1 cellular context compared by ENCODE assay signal in the genomic region with DNA sequence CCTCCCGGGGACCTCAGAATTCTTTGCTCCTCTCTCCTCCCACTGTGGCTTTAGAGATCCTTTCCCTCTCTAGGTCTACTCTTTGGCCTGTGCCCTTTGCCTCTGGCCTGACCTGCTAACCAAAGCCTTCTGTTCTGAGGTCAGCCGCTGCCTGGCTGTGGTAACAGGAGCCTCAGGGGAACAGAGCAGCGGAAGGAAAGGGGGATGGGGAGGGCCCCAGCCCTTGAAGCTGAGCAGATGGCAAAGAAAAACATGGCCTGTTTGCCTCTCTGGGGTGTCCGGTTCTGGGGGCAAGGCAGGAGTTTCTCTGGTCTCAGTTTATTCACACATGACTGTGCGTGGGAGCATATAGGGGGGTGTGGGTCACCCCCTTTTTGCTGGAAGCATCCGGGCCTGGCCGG.
TF ChIP-seq lines count a peak whose summit lies in the region.

No MANE protein-coding gene starts in this region.

TF ChIP-seq in HepG2, 621 proteins besides CTCF, POLR2A, EP300 and RAD21 (continued from another document and continues in another):
- TF ChIP-seq, protein P1, sequence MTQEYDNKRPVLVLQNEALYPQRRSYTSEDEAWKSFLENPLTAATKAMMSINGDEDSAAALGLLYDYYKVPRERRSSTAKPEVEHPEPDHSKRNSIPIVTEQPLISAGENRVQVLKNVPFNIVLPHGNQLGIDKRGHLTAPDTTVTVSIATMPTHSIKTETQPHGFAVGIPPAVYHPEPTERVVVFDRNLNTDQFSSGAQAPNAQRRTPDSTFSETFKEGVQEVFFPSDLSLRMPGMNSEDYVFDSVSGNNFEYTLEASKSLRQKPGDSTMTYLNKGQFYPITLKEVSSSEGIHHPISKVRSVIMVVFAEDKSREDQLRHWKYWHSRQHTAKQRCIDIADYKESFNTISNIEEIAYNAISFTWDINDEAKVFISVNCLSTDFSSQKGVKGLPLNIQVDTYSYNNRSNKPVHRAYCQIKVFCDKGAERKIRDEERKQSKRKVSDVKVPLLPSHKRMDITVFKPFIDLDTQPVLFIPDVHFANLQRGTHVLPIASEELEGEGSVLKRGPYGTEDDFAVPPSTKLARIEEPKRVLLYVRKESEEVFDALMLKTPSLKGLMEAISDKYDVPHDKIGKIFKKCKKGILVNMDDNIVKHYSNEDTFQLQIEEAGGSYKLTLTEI (CRISPR knock-in tag; conservative IDR thresholded peaks at IDR 0.05): no peak
- TF ChIP-seq, protein P2, sequence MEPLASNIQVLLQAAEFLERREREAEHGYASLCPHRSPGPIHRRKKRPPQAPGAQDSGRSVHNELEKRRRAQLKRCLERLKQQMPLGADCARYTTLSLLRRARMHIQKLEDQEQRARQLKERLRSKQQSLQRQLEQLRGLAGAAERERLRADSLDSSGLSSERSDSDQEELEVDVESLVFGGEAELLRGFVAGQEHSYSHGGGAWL (CRISPR knock-in tag; IDR thresholded peaks at IDR 0.05): peak; percentile 69; the same call in 1 of the 2 replicates
- TF ChIP-seq ZNF17 (CRISPR knock-in tag; IDR thresholded peaks at IDR 0.05): no peak
- TF ChIP-seq, protein P3, sequence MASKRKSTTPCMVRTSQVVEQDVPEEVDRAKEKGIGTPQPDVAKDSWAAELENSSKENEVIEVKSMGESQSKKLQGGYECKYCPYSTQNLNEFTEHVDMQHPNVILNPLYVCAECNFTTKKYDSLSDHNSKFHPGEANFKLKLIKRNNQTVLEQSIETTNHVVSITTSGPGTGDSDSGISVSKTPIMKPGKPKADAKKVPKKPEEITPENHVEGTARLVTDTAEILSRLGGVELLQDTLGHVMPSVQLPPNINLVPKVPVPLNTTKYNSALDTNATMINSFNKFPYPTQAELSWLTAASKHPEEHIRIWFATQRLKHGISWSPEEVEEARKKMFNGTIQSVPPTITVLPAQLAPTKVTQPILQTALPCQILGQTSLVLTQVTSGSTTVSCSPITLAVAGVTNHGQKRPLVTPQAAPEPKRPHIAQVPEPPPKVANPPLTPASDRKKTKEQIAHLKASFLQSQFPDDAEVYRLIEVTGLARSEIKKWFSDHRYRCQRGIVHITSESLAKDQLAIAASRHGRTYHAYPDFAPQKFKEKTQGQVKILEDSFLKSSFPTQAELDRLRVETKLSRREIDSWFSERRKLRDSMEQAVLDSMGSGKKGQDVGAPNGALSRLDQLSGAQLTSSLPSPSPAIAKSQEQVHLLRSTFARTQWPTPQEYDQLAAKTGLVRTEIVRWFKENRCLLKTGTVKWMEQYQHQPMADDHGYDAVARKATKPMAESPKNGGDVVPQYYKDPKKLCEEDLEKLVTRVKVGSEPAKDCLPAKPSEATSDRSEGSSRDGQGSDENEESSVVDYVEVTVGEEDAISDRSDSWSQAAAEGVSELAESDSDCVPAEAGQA (IDR thresholded peaks at IDR 0.05; ENCODE audit: low read depth): no peak
- TF ChIP-seq, protein P3 (CRISPR knock-in tag; IDR thresholded peaks at IDR 0.05; ENCODE audit: borderline replicate concordance): no peak
- TF ChIP-seq, protein P4, sequence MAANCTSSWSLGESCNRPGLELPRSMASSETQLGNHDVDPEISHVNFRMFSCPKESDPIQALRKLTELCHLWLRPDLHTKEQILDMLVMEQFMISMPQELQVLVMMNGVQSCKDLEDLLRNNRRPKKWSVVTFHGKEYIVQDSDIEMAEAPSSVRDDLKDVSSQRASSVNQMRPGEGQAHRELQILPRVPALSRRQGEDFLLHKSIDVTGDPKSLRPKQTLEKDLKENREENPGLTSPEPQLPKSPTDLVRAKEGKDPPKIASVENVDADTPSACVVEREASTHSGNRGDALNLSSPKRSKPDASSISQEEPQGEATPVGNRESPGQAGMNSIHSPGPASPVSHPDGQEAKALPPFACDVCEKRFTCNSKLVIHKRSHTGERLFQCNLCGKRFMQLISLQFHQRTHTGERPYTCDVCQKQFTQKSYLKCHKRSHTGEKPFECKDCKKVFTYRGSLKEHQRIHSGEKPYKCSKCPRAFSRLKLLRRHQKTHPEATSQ (CRISPR knock-in tag; IDR thresholded peaks at IDR 0.05; ENCODE audit: borderline replicate concordance): no peak
- TF ChIP-seq RNF2 (conservative IDR thresholded peaks at IDR 0.05; ENCODE audit: low read depth): no peak
- no peak for TF ChIP-seq ZNF83 (CRISPR knock-in tag; IDR thresholded peaks at IDR 0.05; ENCODE audit: borderline replicate concordance)
- no peak for TF ChIP-seq ZFP36 (IDR thresholded peaks at IDR 0.05; ENCODE audit: borderline replicate concordance, low read depth, low read length, partially characterized antibody)
- no peak for TF ChIP-seq ZNF841 (CRISPR knock-in tag; IDR thresholded peaks at IDR 0.05; ENCODE audit: borderline replicate concordance)
- no peak for TF ChIP-seq SNRNP70 (IDR thresholded peaks at IDR 0.05; ENCODE audit: low read depth, low read length)
- TF ChIP-seq ZNF607 (CRISPR knock-in tag; IDR thresholded peaks at IDR 0.05; ENCODE audit: borderline replicate concordance): no peak
- TF ChIP-seq, protein P5, sequence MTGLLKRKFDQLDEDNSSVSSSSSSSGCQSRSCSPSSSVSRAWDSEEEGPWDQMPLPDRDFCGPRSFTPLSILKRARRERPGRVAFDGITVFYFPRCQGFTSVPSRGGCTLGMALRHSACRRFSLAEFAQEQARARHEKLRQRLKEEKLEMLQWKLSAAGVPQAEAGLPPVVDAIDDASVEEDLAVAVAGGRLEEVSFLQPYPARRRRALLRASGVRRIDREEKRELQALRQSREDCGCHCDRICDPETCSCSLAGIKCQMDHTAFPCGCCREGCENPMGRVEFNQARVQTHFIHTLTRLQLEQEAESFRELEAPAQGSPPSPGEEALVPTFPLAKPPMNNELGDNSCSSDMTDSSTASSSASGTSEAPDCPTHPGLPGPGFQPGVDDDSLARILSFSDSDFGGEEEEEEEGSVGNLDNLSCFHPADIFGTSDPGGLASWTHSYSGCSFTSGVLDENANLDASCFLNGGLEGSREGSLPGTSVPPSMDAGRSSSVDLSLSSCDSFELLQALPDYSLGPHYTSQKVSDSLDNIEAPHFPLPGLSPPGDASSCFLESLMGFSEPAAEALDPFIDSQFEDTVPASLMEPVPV (CRISPR knock-in tag; IDR thresholded peaks at IDR 0.05): no peak
- no peak for TF ChIP-seq ZNF563 (CRISPR knock-in tag; IDR thresholded peaks at IDR 0.05)
- TF ChIP-seq, protein P6, sequence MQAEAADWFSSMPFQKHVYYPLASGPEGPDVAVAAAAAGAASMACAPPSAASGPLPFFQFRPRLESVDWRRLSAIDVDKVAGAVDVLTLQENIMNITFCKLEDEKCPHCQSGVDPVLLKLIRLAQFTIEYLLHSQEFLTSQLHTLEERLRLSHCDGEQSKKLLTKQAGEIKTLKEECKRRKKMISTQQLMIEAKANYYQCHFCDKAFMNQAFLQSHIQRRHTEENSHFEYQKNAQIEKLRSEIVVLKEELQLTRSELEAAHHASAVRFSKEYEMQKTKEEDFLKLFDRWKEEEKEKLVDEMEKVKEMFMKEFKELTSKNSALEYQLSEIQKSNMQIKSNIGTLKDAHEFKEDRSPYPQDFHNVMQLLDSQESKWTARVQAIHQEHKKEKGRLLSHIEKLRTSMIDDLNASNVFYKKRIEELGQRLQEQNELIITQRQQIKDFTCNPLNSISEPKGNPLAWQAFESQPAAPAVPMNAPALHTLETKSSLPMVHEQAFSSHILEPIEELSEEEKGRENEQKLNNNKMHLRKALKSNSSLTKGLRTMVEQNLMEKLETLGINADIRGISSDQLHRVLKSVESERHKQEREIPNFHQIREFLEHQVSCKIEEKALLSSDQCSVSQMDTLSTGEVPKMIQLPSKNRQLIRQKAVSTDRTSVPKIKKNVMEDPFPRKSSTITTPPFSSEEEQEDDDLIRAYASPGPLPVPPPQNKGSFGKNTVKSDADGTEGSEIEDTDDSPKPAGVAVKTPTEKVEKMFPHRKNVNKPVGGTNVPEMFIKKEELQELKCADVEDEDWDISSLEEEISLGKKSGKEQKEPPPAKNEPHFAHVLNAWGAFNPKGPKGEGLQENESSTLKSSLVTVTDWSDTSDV (CRISPR knock-in tag; IDR thresholded peaks at IDR 0.05): no peak
- TF ChIP-seq, protein P7, sequence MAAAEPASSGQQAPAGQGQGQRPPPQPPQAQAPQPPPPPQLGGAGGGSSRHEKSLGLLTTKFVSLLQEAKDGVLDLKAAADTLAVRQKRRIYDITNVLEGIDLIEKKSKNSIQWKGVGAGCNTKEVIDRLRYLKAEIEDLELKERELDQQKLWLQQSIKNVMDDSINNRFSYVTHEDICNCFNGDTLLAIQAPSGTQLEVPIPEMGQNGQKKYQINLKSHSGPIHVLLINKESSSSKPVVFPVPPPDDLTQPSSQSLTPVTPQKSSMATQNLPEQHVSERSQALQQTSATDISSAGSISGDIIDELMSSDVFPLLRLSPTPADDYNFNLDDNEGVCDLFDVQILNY (CRISPR knock-in tag; conservative IDR thresholded peaks at IDR 0.05): no peak
- TF ChIP-seq, protein P8, sequence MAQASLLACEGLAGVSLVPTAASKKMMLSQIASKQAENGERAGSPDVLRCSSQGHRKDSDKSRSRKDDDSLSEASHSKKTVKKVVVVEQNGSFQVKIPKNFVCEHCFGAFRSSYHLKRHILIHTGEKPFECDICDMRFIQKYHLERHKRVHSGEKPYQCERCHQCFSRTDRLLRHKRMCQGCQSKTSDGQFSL (CRISPR knock-in tag; IDR thresholded peaks at IDR 0.05): no peak
- TF ChIP-seq NCOR1 (IDR thresholded peaks at IDR 0.05; ENCODE audit: borderline replicate concordance, low read length): peak; percentile 80; the same call in 1 of the 2 replicates
- no peak for TF ChIP-seq ZNF530 (CRISPR knock-in tag; IDR thresholded peaks at IDR 0.05; ENCODE audit: low read depth)
- no peak for TF ChIP-seq HNRNPLL (IDR thresholded peaks at IDR 0.05; ENCODE audit: low read depth, low read length, poor library complexity, severe bottlenecking)
- no peak for TF ChIP-seq ZNF260 (CRISPR knock-in tag; IDR thresholded peaks at IDR 0.05; ENCODE audit: borderline replicate concordance, low read depth)
- no peak for TF ChIP-seq KDM4B (CRISPR knock-in tag; IDR thresholded peaks at IDR 0.05)
- no peak for TF ChIP-seq EHMT2 (IDR thresholded peaks at IDR 0.05; ENCODE audit: borderline replicate concordance, low read depth, low read length)
- TF ChIP-seq KMT2B (CRISPR knock-in tag; IDR thresholded peaks at IDR 0.05): 0 out of 2 replicates have a peak, but pooled peaks have one; percentile 36
- TF ChIP-seq ZMYM4 (CRISPR knock-in tag; IDR thresholded peaks at IDR 0.05): peak; percentile 82
- TF ChIP-seq KLF13 (CRISPR knock-in tag; IDR thresholded peaks at IDR 0.05): no peak
- TF ChIP-seq PPARG (CRISPR knock-in tag; conservative IDR thresholded peaks at IDR 0.05): peak; percentile 86
- TF ChIP-seq ZNF10 (CRISPR knock-in tag; IDR thresholded peaks at IDR 0.05; ENCODE audit: borderline replicate concordance, low read depth): no peak
- no peak for TF ChIP-seq NCOA5 (CRISPR knock-in tag; IDR thresholded peaks at IDR 0.05)
- TF ChIP-seq, protein P9, sequence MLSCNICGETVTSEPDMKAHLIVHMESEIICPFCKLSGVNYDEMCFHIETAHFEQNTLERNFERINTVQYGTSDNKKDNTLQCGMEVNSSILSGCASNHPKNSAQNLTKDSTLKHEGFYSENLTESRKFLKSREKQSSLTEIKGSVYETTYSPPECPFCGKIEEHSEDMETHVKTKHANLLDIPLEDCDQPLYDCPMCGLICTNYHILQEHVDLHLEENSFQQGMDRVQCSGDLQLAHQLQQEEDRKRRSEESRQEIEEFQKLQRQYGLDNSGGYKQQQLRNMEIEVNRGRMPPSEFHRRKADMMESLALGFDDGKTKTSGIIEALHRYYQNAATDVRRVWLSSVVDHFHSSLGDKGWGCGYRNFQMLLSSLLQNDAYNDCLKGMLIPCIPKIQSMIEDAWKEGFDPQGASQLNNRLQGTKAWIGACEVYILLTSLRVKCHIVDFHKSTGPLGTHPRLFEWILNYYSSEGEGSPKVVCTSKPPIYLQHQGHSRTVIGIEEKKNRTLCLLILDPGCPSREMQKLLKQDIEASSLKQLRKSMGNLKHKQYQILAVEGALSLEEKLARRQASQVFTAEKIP (CRISPR knock-in tag; IDR thresholded peaks at IDR 0.05; ENCODE audit: borderline replicate concordance): no peak
- no peak for TF ChIP-seq RFXANK (CRISPR knock-in tag; IDR thresholded peaks at IDR 0.05)
- no peak for TF ChIP-seq RFX1 (IDR thresholded peaks at IDR 0.05)
- TF ChIP-seq RARG (CRISPR knock-in tag; IDR thresholded peaks at IDR 0.05; ENCODE audit: low read depth): no peak
- TF ChIP-seq, protein P10, sequence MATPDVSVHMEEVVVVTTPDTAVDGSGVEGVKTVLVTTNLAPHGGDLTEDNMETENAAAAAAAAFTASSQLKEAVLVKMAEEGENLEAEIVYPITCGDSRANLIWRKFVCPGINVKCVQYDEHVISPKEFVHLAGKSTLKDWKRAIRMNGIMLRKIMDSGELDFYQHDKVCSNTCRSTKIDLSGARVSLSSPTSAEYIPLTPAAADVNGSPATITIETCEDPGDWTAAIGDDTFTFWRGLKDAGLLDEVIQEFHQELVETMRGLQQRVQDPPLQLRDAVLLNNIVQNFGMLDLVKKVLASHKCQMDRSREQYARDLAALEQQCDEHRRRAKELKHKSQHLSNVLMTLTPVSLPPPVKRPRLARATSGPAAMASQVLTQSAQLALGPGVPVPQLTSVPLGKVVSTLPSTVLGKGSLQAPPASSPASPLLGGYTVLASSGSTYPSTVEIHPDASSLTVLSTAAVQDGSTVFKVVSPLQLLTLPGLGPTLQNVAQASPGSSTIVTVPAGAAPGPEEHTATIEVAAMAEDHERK (CRISPR knock-in tag; IDR thresholded peaks at IDR 0.05; ENCODE audit: low read depth): no peak
- no peak for TF ChIP-seq ZNF562 (CRISPR knock-in tag; IDR thresholded peaks at IDR 0.05; ENCODE audit: borderline replicate concordance)
- peak; percentile 40; the same call in 1 of the 2 replicates for TF ChIP-seq MIER3 (CRISPR knock-in tag; IDR thresholded peaks at IDR 0.05; ENCODE audit: borderline replicate concordance)
- no peak for TF ChIP-seq ARNT (IDR thresholded peaks at IDR 0.05)
- TF ChIP-seq, protein P11, sequence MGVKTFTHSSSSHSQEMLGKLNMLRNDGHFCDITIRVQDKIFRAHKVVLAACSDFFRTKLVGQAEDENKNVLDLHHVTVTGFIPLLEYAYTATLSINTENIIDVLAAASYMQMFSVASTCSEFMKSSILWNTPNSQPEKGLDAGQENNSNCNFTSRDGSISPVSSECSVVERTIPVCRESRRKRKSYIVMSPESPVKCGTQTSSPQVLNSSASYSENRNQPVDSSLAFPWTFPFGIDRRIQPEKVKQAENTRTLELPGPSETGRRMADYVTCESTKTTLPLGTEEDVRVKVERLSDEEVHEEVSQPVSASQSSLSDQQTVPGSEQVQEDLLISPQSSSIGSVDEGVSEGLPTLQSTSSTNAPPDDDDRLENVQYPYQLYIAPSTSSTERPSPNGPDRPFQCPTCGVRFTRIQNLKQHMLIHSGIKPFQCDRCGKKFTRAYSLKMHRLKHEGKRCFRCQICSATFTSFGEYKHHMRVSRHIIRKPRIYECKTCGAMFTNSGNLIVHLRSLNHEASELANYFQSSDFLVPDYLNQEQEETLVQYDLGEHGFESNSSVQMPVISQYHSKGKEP (CRISPR knock-in tag; IDR thresholded peaks at IDR 0.05): no peak
